ENCODE assay signal across 19 cellular contexts in the genomic region with DNA sequence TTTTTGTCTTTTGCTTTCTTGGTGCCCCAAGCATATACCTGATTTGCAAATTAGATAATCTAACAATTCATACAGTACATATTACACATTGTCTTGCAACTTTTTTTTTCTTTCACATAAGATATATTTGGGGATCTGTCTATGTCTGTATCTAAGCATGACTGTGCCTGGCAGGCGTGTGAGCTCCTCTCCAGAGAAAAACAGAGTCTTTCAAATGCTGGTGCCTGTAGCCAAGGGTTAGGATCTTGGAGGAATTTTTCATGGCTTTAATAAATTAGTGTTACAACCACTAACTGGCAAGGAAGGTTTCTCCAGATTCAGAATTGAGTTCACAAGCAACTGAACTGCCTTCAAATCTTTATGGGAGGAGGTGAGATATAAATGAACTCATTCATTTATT. TPM values are rescaled to one million over a fixed set of nuclear protein-coding genes. Genes with fewer than 3 reads are reported as not detected.
A peak's percentile ranks its signal among the peaks of the same experiment; 100 is the strongest.
DNase-seq lines count a peak whose midpoint lies in the region; ATAC-seq and TF ChIP-seq lines count a peak whose summit lies in the region.
"Had no signal": no experiment of that assay in that cellular context is flagged by ENCODE, and none has a peak within 500 bp of the region (broad histone marks: within the 10 kb centered on the region; RNA-seq: fewer than 3 reads in every experiment).

No MANE protein-coding gene starts in this region.

- H3K9me2 ChIP-seq in Karpas-422 (replicated peaks; ENCODE audit: insufficient read depth, low read length): no peaks in the 10 kb centered on the region

- no peaks in the 10 kb centered on the region for H3K79me2 ChIP-seq in Karpas-422 (ENCODE audit: low read length)

- DNase-seq in activated CD8-positive, alpha-beta memory T cell treated with anti-CD3 and anti-CD28 coated beads for 24 hours: peak; percentile 5
- DNase-seq in activated CD8-positive, alpha-beta memory T cell treated with anti-CD3 and anti-CD28 coated beads, Interleukin-2, amount 50 U/mL, for 4 hours: no peak
- DNase-seq in Karpas-422: no peak
- no peak for DNase-seq in WERI-Rb-1
- DNase-seq in BE2C: no peak
- DNase-seq: 8988T; ACHN; AML-193; C1 segment of cervical spinal cord; Calu3; CD4-positive, alpha-beta memory T cell; COR-L47; DMS53; DMS79 treated with DMSO at 0.1 percent for 48 hours; GF-D8; GOT3 had no signal

- no peak overlapping the region for H3K4me2 ChIP-seq in Karpas-422 (ENCODE audit: low read depth, low read length, poor library complexity, severe bottlenecking)

- H3K9me3 ChIP-seq in Karpas-422 (ENCODE audit: low read length) (no peaks in the 10 kb centered on the region), WERI-Rb-1 (ENCODE audit: severe bottlenecking) (no peaks in the 10 kb centered on the region), BE2C (no peaks in the 10 kb centered on the region)
- H3K9me3 ChIP-seq: A549, HAP-1 had no signal

- TF ChIP-seq CTCF in WERI-Rb-1 (IDR thresholded peaks at IDR 0.05; ENCODE audit: low read depth, low read length) (no peak), BE2C (IDR thresholded peaks at IDR 0.05; ENCODE audit: low read depth, low read length) (no peak)

- H3K36me3 ChIP-seq in Karpas-422 (ENCODE audit: insufficient read depth, low read length) (no peaks in the 10 kb centered on the region), WERI-Rb-1 (no peaks in the 10 kb centered on the region), BE2C (no peaks in the 10 kb centered on the region)
- H3K36me3 ChIP-seq: HAP-1 had no signal

- peaks cover 35% of the 10 kb centered on the region for H3K4me1 ChIP-seq in Karpas-422 (ENCODE audit: low read length)
- H3K4me1 ChIP-seq in BE2C: no peaks in the 10 kb centered on the region

- H3K27me3 ChIP-seq in Karpas-422 (ENCODE audit: low read length) (no peaks in the 10 kb centered on the region), WERI-Rb-1 (ENCODE audit: insufficient read depth, low read depth, severe bottlenecking) (no peaks in the 10 kb centered on the region), BE2C (no peaks in the 10 kb centered on the region)

- no peak for ATAC-seq in GM19463 (IDR thresholded peaks at IDR 0.05; ENCODE audit: unreplicated experiment)

- H3K27ac ChIP-seq in Karpas-422 (ENCODE audit: low read length) (no peak overlapping the region), WERI-Rb-1 (peak overlapping the region; percentile 48; the same call in 1 of the 2 replicates)
- H3K27ac ChIP-seq: A549 had no signal

- H3K4me3 ChIP-seq in Karpas-422 (ENCODE audit: low read length) (no peak overlapping the region), WERI-Rb-1 (ENCODE audit: low read depth, low read length) (no peak overlapping the region), BE2C (ENCODE audit: low read depth, low read length) (no peak overlapping the region)
- H3K4me3 ChIP-seq: A549, HAP-1 had no signal

- H3K9ac ChIP-seq in Karpas-422 (ENCODE audit: low read length): no peak overlapping the region

- H4K20me1 ChIP-seq in Karpas-422 (ENCODE audit: insufficient read depth, low read depth, low read length): no peaks in the 10 kb centered on the region

- peak overlapping the region; percentile 32; the same call in 1 of the 2 replicates for H2AFZ ChIP-seq in Karpas-422 (ENCODE audit: low read length)

RNA-seq across cellular contexts. Expression of a gene that starts 14.8 kb away (rescaled TPM):
- 27.5 and 52.4 TPM in 2 replicates for total RNA-seq in Karpas-422 (2014; rRNA removed; shearing (Covaris generic); ENCODE audit: low replicate concordance)
- 21.4 TPM for polyA plus RNA-seq in BE2C (2012; ENCODE audit: insufficient read depth, insufficient read length, low read depth)
